33 cellular contexts compared by ENCODE assay signal in genomic region chr6:14950103-14950969, GRCh38.
"Had no signal": no experiment of that assay in that cellular context is flagged by ENCODE, and none has a peak within 500 bp of the region (broad histone marks: within the 10 kb centered on the region; RNA-seq: fewer than 3 reads in every experiment).

No MANE protein-coding gene starts in this region.

- H3K36me3 ChIP-seq: gastroesophageal sphincter, pancreas, prostate gland, thoracic aorta, uterus had no signal

- H3K4me1 Mint-ChIP-seq: activated CD4-positive, alpha-beta T cell treated with anti-CD3 and anti-CD28 coated beads, Interleukin-2, amount 10 ng/mL, durations not matched to agents 7 days and 5 days; immature natural killer cell had no signal

- H3K27me3 Mint-ChIP-seq: activated CD4-positive, alpha-beta memory T cell treated with anti-CD3 and anti-CD28 coated beads, Interleukin-2, amount 10 ng/mL, durations not matched to agents 7 days and 5 days; activated CD4-positive, alpha-beta T cell treated with anti-CD3 and anti-CD28 coated beads, Interleukin-2, amount 10 ng/mL, durations not matched to agents 7 days and 5 days; activated T-cell treated with anti-CD3 and anti-CD28 coated beads, Interleukin-2, amount 50 U/mL, for 24 hours; dendritic cell treated with granulocyte-macrophage colony-stimulating factor and Interleukin-4, amounts not matched to agents 40 ng/mL and 50 ng/mL, for 4 days; naive B cell; stimulated activated naive CD8-positive, alpha-beta T cell treated with anti-CD3 and anti-CD28 coated beads, Interleukin-15, Interleukin-2, amounts not matched to agents 100 ng/mL and 50 ng/mL, for 24 hours had no signal

- H3K27ac ChIP-seq: gastroesophageal sphincter, pancreas, prostate gland, skin epidermis, thoracic aorta, uterus had no signal

- H3K4me3 Mint-ChIP-seq: activated CD4-positive, alpha-beta memory T cell treated with anti-CD3 and anti-CD28 coated beads, Interleukin-2, amount 10 ng/mL, durations not matched to agents 7 days and 5 days; activated CD4-positive, alpha-beta T cell treated with anti-CD3 and anti-CD28 coated beads, Interleukin-2, amount 10 ng/mL, durations not matched to agents 7 days and 5 days; activated T-cell treated with anti-CD3 and anti-CD28 coated beads, Interleukin-2, amount 50 U/mL, for 24 hours; dendritic cell treated with granulocyte-macrophage colony-stimulating factor and Interleukin-4, amounts not matched to agents 40 ng/mL and 50 ng/mL, for 4 days; immature natural killer cell; mesothelial cell of epicardium; naive B cell; nephron progenitor cell; stimulated activated naive CD8-positive, alpha-beta T cell treated with anti-CD3 and anti-CD28 coated beads, Interleukin-15, Interleukin-2, amounts not matched to agents 100 ng/mL and 50 ng/mL, for 24 hours; WTC11 had no signal

- H3K27me3 ChIP-seq: gastroesophageal sphincter, pancreas, uterus had no signal

- H3K36me3 Mint-ChIP-seq: immature natural killer cell had no signal

- H3K9me3 ChIP-seq: pancreas, prostate gland, thoracic aorta, uterus had no signal

- H3K4me3 ChIP-seq: gastroesophageal sphincter, pancreas, prostate gland, skin epidermis, thoracic aorta, uterus had no signal

- H3K4me1 ChIP-seq: gastroesophageal sphincter, pancreas, prostate gland, uterus had no signal

- DNase-seq: activated CD4-positive, alpha-beta memory T cell treated with anti-CD3 and anti-CD28 coated beads, Interleukin-2, amount 10 ng/mL, durations not matched to agents 7 days and 5 days; activated CD4-positive, alpha-beta T cell treated with anti-CD3 and anti-CD28 coated beads for 1 hour; activated CD4-positive, alpha-beta T cell treated with anti-CD3 and anti-CD28 coated beads, Interleukin-2, amount 10 ng/mL, durations not matched to agents 7 days and 5 days; activated CD8-positive, alpha-beta memory T cell treated with anti-CD3 and anti-CD28 coated beads, Interleukin-2, amount 50 U/mL, for 48 hours; activated gamma-delta T cell; activated naive CD4-positive, alpha-beta T cell treated with anti-CD3 and anti-CD28 coated beads, Interleukin-2, amount 50 U/mL, for 16 hours; activated T-cell treated with anti-CD3 and anti-CD28 coated beads, Interleukin-2, amount 50 U/mL, for 24 hours; amygdala; caudate nucleus; effector CD4-positive, alpha-beta T cell; head of caudate nucleus; hypothalamus; immature natural killer cell; kidney; left colon; mammary epithelial cell; naive B cell; nephron progenitor cell; nucleus accumbens; pancreas; retina; stimulated activated CD4-positive, alpha-beta T cell treated with anti-CD3 and anti-CD28 coated beads, Interleukin-12 subunit alpha, Interleukin-12 subunit beta, amount 100 ng/mL, for 4 hours; stimulated activated CD4-positive, alpha-beta T cell treated with anti-CD3 and anti-CD28 coated beads, Interleukin-4, amount 100 ng/mL, for 1 hour; trophoblast cell; uterus had no signal

- H3K27ac Mint-ChIP-seq: activated CD4-positive, alpha-beta memory T cell treated with anti-CD3 and anti-CD28 coated beads, Interleukin-2, amount 10 ng/mL, durations not matched to agents 7 days and 5 days; activated CD4-positive, alpha-beta T cell treated with anti-CD3 and anti-CD28 coated beads, Interleukin-2, amount 10 ng/mL, durations not matched to agents 7 days and 5 days; activated T-cell treated with anti-CD3 and anti-CD28 coated beads, Interleukin-2, amount 50 U/mL, for 24 hours; dendritic cell treated with granulocyte-macrophage colony-stimulating factor and Interleukin-4, amounts not matched to agents 40 ng/mL and 50 ng/mL, for 4 days; immature natural killer cell; mesothelial cell of epicardium; nephron progenitor cell; stimulated activated naive CD8-positive, alpha-beta T cell treated with anti-CD3 and anti-CD28 coated beads, Interleukin-15, Interleukin-2, amounts not matched to agents 100 ng/mL and 50 ng/mL, for 24 hours; WTC11 had no signal
